Comparison of ENCODE assay signal across 8 cellular contexts in genomic region chr20:17505664-17506517, GRCh38. TPM values are rescaled to one million over a fixed set of nuclear protein-coding genes. Genes with fewer than 3 reads are reported as not detected.
DNase-seq lines count a peak whose midpoint lies in the region; ATAC-seq, FAIRE-seq and TF ChIP-seq lines count a peak whose summit lies in the region.

No MANE protein-coding gene starts in this region.

- H3K27ac Mint-ChIP-seq in activated CD8-positive, alpha-beta T cell treated with anti-CD3 and anti-CD28 coated beads for 36 hours, result peak overlapping the region; percentile 85

- H3K4me1 ChIP-seq in esophagus squamous epithelium (peaks cover 11 to 27% (median 14%) of the 10 kb centered on the region in 3 donors), skeletal muscle tissue (ENCODE audit: control insufficient read depth in 3 of 3, insufficient read depth in 3 of 3, low read length in 3 of 3) (peaks cover 6 to 12% (median 9%) of the 10 kb centered on the region in 3 donors)

- TF ChIP-seq CTCF in AG04450 (IDR thresholded peaks at IDR 0.05; ENCODE audit: low read depth, low read length) (no peak), esophagus squamous epithelium (IDR thresholded peaks at IDR 0.05) (no peak), D721Med (IDR thresholded peaks at IDR 0.05; ENCODE audit: insufficient read depth, missing control alignments) (no peak)
- TF ChIP-seq CTCF in activated CD8-positive, alpha-beta T cell treated with anti-CD3 and anti-CD28 coated beads for 36 hours (IDR thresholded peaks at IDR 0.05), result no peak

- POLR2A ChIA-PET in AG04450 (lab: Yijun Ruan, JAX), result interaction anchor here (0.6 to 1.6 kb wide), 6 partner anchors 20 to 457 kb away, joined by 3 to 4 read pairs (median 3); partner anchors contain the start of gene DSTN
- POLR2A ChIA-PET in activated CD8-positive, alpha-beta T cell treated with anti-CD3 and anti-CD28 coated beads for 36 hours (lab: Charles Lee), result interaction anchor here (0.7 to 1.3 kb wide), 4 partner anchors 8 to 632 kb away, joined by 3 to 5 read pairs (median 4); partner anchors contain the start of genes KAT14, PET117 and RRBP1

- CTCF ChIA-PET in AG04450 (lab: Charles Lee), result interaction anchor here (0.6 to 3.3 kb wide), 34 partner anchors 8 to 781 kb away, joined by 3 to 44 read pairs (median 4); partner anchors contain the start of gene RRBP1
- CTCF ChIA-PET in activated CD8-positive, alpha-beta T cell treated with anti-CD3 and anti-CD28 coated beads for 36 hours (lab: Charles Lee), result interaction anchor here (0.6 to 3.3 kb wide), 41 partner anchors 8 to 785 kb away, joined by 3 to 32 read pairs (median 4); partner anchors contain the start of genes BFSP1, DSTN and RRBP1

- peaks cover 38% of the 10 kb centered on the region for H3K4me1 Mint-ChIP-seq in activated CD8-positive, alpha-beta T cell treated with anti-CD3 and anti-CD28 coated beads for 36 hours (ENCODE audit: low read depth)

- no peaks in the 10 kb centered on the region for H3K36me3 ChIP-seq in esophagus squamous epithelium
- no peaks in the 10 kb centered on the region for H3K36me3 ChIP-seq in skeletal muscle tissue (ENCODE audit: control insufficient read depth in 3 of 3, insufficient read depth in 3 of 3, low read length in 3 of 3)

- ATAC-seq in HG02938 (IDR thresholded peaks at IDR 0.05; ENCODE audit: unreplicated experiment), result peak; percentile 6
- peak; percentile 75 for ATAC-seq in activated CD8-positive, alpha-beta T cell treated with anti-CD3 and anti-CD28 coated beads for 36 hours

- intact Hi-C loops in activated CD8-positive, alpha-beta T cell treated with anti-CD3 and anti-CD28 coated beads for 36 hours (cut with micrococcal nuclease), result loop anchor here (5.0 to 10.0 kb wide), 3 partner anchors 106 to 489 kb away; no protein-coding TSS in a partner anchor
- intact Hi-C loops in esophagus squamous epithelium (cut with DNase I), result loop anchor here (10.0 kb wide), 2 partner anchors 109 to 389 kb away; no protein-coding TSS in a partner anchor

- peak overlapping the region; percentile 78 for H3K4me3 Mint-ChIP-seq in activated CD8-positive, alpha-beta T cell treated with anti-CD3 and anti-CD28 coated beads for 36 hours

- no peak for FAIRE-seq in D721Med (lab: Jason Lieb, UNC)

- H3K9me3 ChIP-seq in AG04450 (ENCODE audit: control insufficient read depth, insufficient read depth, low read length) (no peaks in the 10 kb centered on the region; the same call in 1 of the 2 replicates), esophagus squamous epithelium (no peaks in the 10 kb centered on the region), skeletal muscle tissue (ENCODE audit: control insufficient read depth in 3 of 3, low read length in 3 of 3) (no peaks in the 10 kb centered on the region)

- H3K27ac ChIP-seq in AG04450 (ENCODE audit: low read depth, low read length), result peak overlapping the region; percentile 21
- peak overlapping the region; percentile 18 to 82 (median 52) for H3K27ac ChIP-seq in esophagus squamous epithelium
- H3K27ac ChIP-seq in skeletal muscle tissue (ENCODE audit: low read depth, low read length), result no peak overlapping the region

- no peaks in the 10 kb centered on the region for H3K36me3 Mint-ChIP-seq in activated CD8-positive, alpha-beta T cell treated with anti-CD3 and anti-CD28 coated beads for 36 hours (ENCODE audit: low read depth)

- peaks cover 7% of the 10 kb centered on the region for H3K27me3 ChIP-seq in AG04450 (ENCODE audit: control insufficient read depth, insufficient read depth, low read length)
- H3K27me3 ChIP-seq in esophagus squamous epithelium, result no peaks in the 10 kb centered on the region
- no peaks in the 10 kb centered on the region for H3K27me3 ChIP-seq in skeletal muscle tissue (ENCODE audit: control insufficient read depth in 3 of 3, insufficient read depth in 3 of 3, low read length in 3 of 3)

- no peak overlapping the region for H3K4me3 ChIP-seq in AG04450 (ENCODE audit: low read depth, low read length)
- peak overlapping the region in 3 of 4 donors; percentile 51 to 67 (median 54) for H3K4me3 ChIP-seq in esophagus squamous epithelium
- H3K4me3 ChIP-seq in skeletal muscle tissue (ENCODE audit: low read length in 3 of 3), result peak overlapping the region in 2 of 3 donors; percentile 69 to 71

- peak overlapping the region in 2 of 3 donors; percentile 62 to 74 for H3K9ac ChIP-seq in skeletal muscle tissue (ENCODE audit: low read depth in 1 of 3, low read length in 3 of 3)

- DNase-seq in AG04450 (ENCODE audit: low read depth, low spot score), result no peak
- peak; percentile 92 for DNase-seq in activated CD8-positive, alpha-beta T cell treated with anti-CD3 and anti-CD28 coated beads for 36 hours
- DNase-seq in esophagus squamous epithelium (lab: John Stamatoyannopoulos, UW), result no peak
- DNase-seq in D721Med (ENCODE audit: insufficient read length, low spot score), result no peak
- no peak for DNase-seq in GOT3 (lab: John Stamatoyannopoulos, UW)
- no peak for DNase-seq in NCI-H1105 treated with DMSO at 0.1 percent for 48 hours (lab: John Stamatoyannopoulos, UW)

- H3K9me3 Mint-ChIP-seq in activated CD8-positive, alpha-beta T cell treated with anti-CD3 and anti-CD28 coated beads for 36 hours, result no peaks in the 10 kb centered on the region

- no peak for TF ChIP-seq POLR2A in esophagus squamous epithelium (IDR thresholded peaks at IDR 0.05)

- WGBS in esophagus squamous epithelium, 2 donors, result 35 to 49% methylated on average over 15 to 17 of the region's 19 CpGs

- H3K27me3 Mint-ChIP-seq in activated CD8-positive, alpha-beta T cell treated with anti-CD3 and anti-CD28 coated beads for 36 hours, result peaks cover 3% of the 10 kb centered on the region

RNA-seq across cellular contexts. Expression of gene BFSP1, which starts 25.3 kb away (rescaled TPM):
- 2.3 and 2.9 TPM in 2 replicates for polyA plus RNA-seq in AG04450 (2011; rRNA removed)
- polyA minus RNA-seq in AG04450 (2011; rRNA and poly(A)+ RNA removed), result 1.5 and 1.8 TPM in 2 replicates
- under 1 TPM; 0.18 TPM for total RNA-seq in activated CD8-positive, alpha-beta T cell treated with anti-CD3 and anti-CD28 coated beads for 36 hours
- total RNA-seq in esophagus squamous epithelium (1 to 10 TPM in 2 of 4 donors, under 1 TPM in 2; 0.56 to 1.3 (median 1.00) TPM), skeletal muscle tissue (1.0 TPM)
